Comparison of ENCODE assay signal across 1 cellular context in the genomic region with DNA sequence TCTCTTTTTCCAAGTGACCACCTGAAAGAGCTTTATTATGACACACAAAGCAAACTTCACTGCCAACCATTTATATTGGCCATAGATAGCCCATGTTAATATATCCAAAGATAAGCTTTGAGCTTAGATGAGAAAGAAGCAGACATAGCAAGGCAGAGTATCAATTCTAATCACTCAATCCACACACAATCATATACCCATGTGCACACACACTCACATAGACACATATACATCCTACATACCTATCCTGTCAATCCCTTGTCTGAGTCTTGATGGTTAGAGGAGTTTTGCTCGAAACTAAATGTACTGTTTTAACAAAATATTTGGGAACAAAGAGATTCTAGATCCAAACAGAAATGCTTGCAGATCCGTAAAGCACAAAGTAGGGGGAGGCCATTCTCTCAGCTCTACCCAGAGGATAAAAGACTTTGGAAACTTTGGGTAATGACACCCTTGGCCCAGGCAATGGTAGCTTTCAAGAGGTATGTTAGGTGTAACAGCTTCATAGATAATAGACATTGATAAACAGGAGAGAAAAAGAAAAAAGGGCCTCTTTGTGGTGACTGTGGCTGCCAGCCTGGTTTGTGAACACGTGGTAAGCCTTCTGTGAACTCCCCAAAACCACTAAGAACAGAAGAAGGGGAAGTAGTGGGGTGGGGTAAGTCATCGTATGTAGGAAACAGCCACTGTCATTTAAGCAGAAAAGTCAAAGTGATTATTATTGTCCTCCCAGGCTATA.
TF ChIP-seq lines count a peak whose summit lies in the region.

No MANE protein-coding gene starts in this region.

TF ChIP-seq in GM23338, 12 proteins besides CTCF, POLR2A, EP300 and RAD21 (continued from another document):
- TF ChIP-seq, protein P1, sequence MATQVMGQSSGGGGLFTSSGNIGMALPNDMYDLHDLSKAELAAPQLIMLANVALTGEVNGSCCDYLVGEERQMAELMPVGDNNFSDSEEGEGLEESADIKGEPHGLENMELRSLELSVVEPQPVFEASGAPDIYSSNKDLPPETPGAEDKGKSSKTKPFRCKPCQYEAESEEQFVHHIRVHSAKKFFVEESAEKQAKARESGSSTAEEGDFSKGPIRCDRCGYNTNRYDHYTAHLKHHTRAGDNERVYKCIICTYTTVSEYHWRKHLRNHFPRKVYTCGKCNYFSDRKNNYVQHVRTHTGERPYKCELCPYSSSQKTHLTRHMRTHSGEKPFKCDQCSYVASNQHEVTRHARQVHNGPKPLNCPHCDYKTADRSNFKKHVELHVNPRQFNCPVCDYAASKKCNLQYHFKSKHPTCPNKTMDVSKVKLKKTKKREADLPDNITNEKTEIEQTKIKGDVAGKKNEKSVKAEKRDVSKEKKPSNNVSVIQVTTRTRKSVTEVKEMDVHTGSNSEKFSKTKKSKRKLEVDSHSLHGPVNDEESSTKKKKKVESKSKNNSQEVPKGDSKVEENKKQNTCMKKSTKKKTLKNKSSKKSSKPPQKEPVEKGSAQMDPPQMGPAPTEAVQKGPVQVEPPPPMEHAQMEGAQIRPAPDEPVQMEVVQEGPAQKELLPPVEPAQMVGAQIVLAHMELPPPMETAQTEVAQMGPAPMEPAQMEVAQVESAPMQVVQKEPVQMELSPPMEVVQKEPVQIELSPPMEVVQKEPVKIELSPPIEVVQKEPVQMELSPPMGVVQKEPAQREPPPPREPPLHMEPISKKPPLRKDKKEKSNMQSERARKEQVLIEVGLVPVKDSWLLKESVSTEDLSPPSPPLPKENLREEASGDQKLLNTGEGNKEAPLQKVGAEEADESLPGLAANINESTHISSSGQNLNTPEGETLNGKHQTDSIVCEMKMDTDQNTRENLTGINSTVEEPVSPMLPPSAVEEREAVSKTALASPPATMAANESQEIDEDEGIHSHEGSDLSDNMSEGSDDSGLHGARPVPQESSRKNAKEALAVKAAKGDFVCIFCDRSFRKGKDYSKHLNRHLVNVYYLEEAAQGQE (IDR thresholded peaks at IDR 0.05; ENCODE audit: unreplicated experiment): no peak
- no peak for TF ChIP-seq ZNF331 (CRISPR knock-in tag; IDR thresholded peaks at IDR 0.05; ENCODE audit: low read depth)
